6 cellular contexts compared by ENCODE assay signal in the genomic region with DNA sequence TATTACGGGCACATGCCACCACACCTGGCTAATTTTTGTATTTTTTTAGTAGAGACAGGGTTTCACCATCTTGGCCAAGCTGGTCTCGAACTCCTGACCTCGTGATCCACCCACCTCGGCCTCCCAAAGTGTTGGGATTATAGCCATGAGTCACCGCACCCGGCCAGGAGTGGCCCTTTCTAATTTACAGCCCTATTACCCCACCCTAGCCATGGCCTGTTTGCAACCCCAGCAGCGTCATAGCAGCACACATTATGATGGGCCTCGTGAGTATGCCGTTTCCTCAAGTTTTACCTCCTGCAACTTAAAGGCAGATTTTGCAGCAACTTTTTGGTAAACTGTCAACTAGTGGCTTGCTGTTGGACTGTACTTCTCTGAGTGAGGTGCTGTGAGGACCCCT. TPM values are rescaled to one million over a fixed set of nuclear protein-coding genes. Genes with fewer than 3 reads are reported as not detected.
DNase-seq lines count a peak whose midpoint lies in the region; ATAC-seq, FAIRE-seq and TF ChIP-seq lines count a peak whose summit lies in the region.
"Not testable (repeated sequence)": the region's sequence is repeated elsewhere in the genome, so short reads cannot be mapped to it uniquely, and the experiment has no call there.

No MANE protein-coding gene starts in this region.

- H3K4me3 ChIP-seq in HCT116 (replicated peaks in 1 of 2; ENCODE audit: low read depth in 1 of 2, low read length in 2 of 2); K562; fibroblast of villous mesenchyme (ENCODE audit: low read depth, low read length); sigmoid colon: not testable (repeated sequence)

- not testable (repeated sequence) for FAIRE-seq in K562 (lab: Jason Lieb, UNC)

- CTCF ChIA-PET in HCT116 (lab: Charles Lee); K562 (lab: Yijun Ruan, JAX; ENCODE audit: low intra/inter-chr PET ratio): not testable (repeated sequence)

- 0 out of 2 replicates have a peak, but pooled peaks have one; percentile 43 for ATAC-seq in HCT116
- ATAC-seq in K562 = peak; percentile 52

- not testable (repeated sequence) for H3K27me3 ChIP-seq in HCT116 (ENCODE audit: insufficient read depth, low read length); K562 (ENCODE audit: control insufficient read depth in 2 of 2, insufficient read depth in 2 of 2, low read length in 2 of 2); sigmoid colon

- H3K4me2 ChIP-seq in HCT116 (ENCODE audit: low read length); K562 (ENCODE audit: insufficient read depth, low read length): not testable (repeated sequence)

- not testable (repeated sequence) for H3K36me3 ChIP-seq in HCT116 (ENCODE audit: control insufficient read depth in 1 of 2, insufficient read depth in 2 of 2, low read length in 2 of 2); K562 (ENCODE audit: control insufficient read depth, insufficient read depth, low read length); sigmoid colon

- not testable (repeated sequence) for TF ChIP-seq EP300 in K562 (IDR thresholded peaks at IDR 0.05; ENCODE audit: low read length); sigmoid colon (IDR thresholded peaks at IDR 0.05)

- RAD21 ChIA-PET in HCT116 (lab: Charles Lee; ENCODE audit: low non-redundant PET in 1 of 2, low total read pairs in 2 of 2, uncharacterized antibody in 2 of 2, unreplicated experiment in 2 of 2) = not testable (repeated sequence)

- H2AFZ ChIP-seq in HCT116 (ENCODE audit: low read depth, low read length, poor library complexity, severe bottlenecking); K562 (ENCODE audit: low read depth, low read length): not testable (repeated sequence)

- not testable (repeated sequence) for H3K27ac ChIP-seq in HCT116 (ENCODE audit: low read depth, low read length); K562 (ENCODE audit: extremely low read depth, low read depth, low read length); sigmoid colon

- not testable (repeated sequence) for H3K79me2 ChIP-seq in HCT116 (ENCODE audit: insufficient read depth, low read length); K562 (ENCODE audit: control insufficient read depth, insufficient read depth, low read length)

- TF ChIP-seq RAD21 in HCT116 (IDR thresholded peaks at IDR 0.05; ENCODE audit: low read depth); K562 (CRISPR knock-in tag; conservative IDR thresholded peaks at IDR 0.05 in 1 of 2, IDR thresholded peaks at IDR 0.05 in 1 of 2): not testable (repeated sequence)

- TF ChIP-seq POLR2A in HCT116 (IDR thresholded peaks at IDR 0.05; ENCODE audit: borderline replicate concordance, extremely low read depth, insufficient read depth, insufficient read length); K562 (conservative IDR thresholded peaks at IDR 0.05); sigmoid colon (IDR thresholded peaks at IDR 0.05): not testable (repeated sequence)

- TF ChIP-seq CTCF in HCT116 (IDR thresholded peaks at IDR 0.05 in 2 of 3, conservative IDR thresholded peaks at IDR 0.05 in 1 of 3; ENCODE audit: borderline replicate concordance in 1 of 3, insufficient read depth in 1 of 3, low read depth in 2 of 3, low read length in 2 of 3); K562 (IDR thresholded peaks at IDR 0.05 in 2 of 3, conservative IDR thresholded peaks at IDR 0.05 in 1 of 3; ENCODE audit: insufficient read depth in 2 of 3, low read depth in 1 of 3, low read length in 3 of 3); fibroblast of villous mesenchyme (IDR thresholded peaks at IDR 0.05; ENCODE audit: insufficient read depth, low read depth, low read length); sigmoid colon (IDR thresholded peaks at IDR 0.05): not testable (repeated sequence)

- not testable (repeated sequence) for H3K9me2 ChIP-seq in HCT116 (ENCODE audit: insufficient read depth)

- POLR2A ChIA-PET in HCT116 (lab: Charles Lee); K562 (lab: Yijun Ruan, JAX): not testable (repeated sequence)

- H4K20me1 ChIP-seq in HCT116 (ENCODE audit: insufficient read depth); K562 (replicated peaks; ENCODE audit: control insufficient read depth, insufficient read depth, low read length): not testable (repeated sequence)

- not testable (repeated sequence) for H3K9me3 ChIP-seq in HCT116 (ENCODE audit: control insufficient read depth in 1 of 2, insufficient read depth in 1 of 2, low read depth in 1 of 2, low read length in 2 of 2); K562 (replicated peaks; ENCODE audit: control insufficient read depth, insufficient read depth, low read depth, low read length); sigmoid colon

- H3K9ac ChIP-seq in HCT116 (ENCODE audit: low read length); K562 (ENCODE audit: insufficient read depth in 1 of 2, low read depth in 2 of 2, low read length in 2 of 2): not testable (repeated sequence)

- in situ Hi-C loops in K562 (cut with MboI) = not testable (repeated sequence)

- BruUV-seq in HCT116 (replicated peaks; lab: Mats Ljungman, UMichigan); K562 (replicated peaks; lab: Mats Ljungman, UMichigan): not testable (repeated sequence)

- not testable (repeated sequence) for H3K9me1 ChIP-seq in K562 (ENCODE audit: control insufficient read depth, insufficient read depth, low read length)

- H3K4me1 ChIP-seq in HCT116 (ENCODE audit: control insufficient read depth in 1 of 2, insufficient read depth in 2 of 2, low read length in 2 of 2); K562 (replicated peaks in 1 of 2; ENCODE audit: control insufficient read depth in 2 of 2, insufficient read depth in 2 of 2, low read length in 2 of 2); sigmoid colon: not testable (repeated sequence)

- intact Hi-C loops in HCT116 (cut with micrococcal nuclease); K562 (cut with micrococcal nuclease); sigmoid colon (cut with DNase I): not testable (repeated sequence)

- DNase-seq in HCT116 (ENCODE audit: low read depth, low spot score); K562 (ENCODE audit: extremely low read depth in 1 of 4, low spot score in 3 of 4): not testable (repeated sequence)
- peak; percentile 45 for DNase-seq in MV-4-11 (lab: John Stamatoyannopoulos, UW)
- peak; percentile 4 for DNase-seq in NOMO-1 treated with dmso at 0.1 percent for 144 hours (lab: John Stamatoyannopoulos, UW; ENCODE audit: unreplicated experiment)
- DNase-seq in fibroblast of villous mesenchyme (ENCODE audit: low read depth) = peak; percentile 28
- peak; percentile 21 for DNase-seq in sigmoid colon

- WGBS in K562 (ENCODE audit: insufficient coverage, low coverage, missing lambda C conversion rate) = 59% methylated on average over 6 of the region's 9 CpGs
- WGBS in sigmoid colon, 2 donors = 40 to 79% methylated on average over 9 of the region's 9 CpGs

TF ChIP-seq in K562, 482 proteins besides CTCF, POLR2A, EP300 and RAD21:
- TF ChIP-seq, protein P1, sequence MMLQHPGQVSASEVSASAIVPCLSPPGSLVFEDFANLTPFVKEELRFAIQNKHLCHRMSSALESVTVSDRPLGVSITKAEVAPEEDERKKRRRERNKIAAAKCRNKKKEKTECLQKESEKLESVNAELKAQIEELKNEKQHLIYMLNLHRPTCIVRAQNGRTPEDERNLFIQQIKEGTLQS (IDR thresholded peaks at IDR 0.05) = peak; percentile 26; the same call in 1 of the 2 replicates
- TF ChIP-seq, protein P1 (CRISPR knock-in tag; conservative IDR thresholded peaks at IDR 0.05) = not testable (repeated sequence)
- 0 out of 2 replicates have a peak, but pooled peaks have one; percentile 24 for TF ChIP-seq EGR1 (conservative IDR thresholded peaks at IDR 0.05)

RNA-seq across cellular contexts. Expression of a gene that starts 54.5 kb away (rescaled TPM):
- total RNA-seq in HCT116 (2021; ENCODE audit: unreplicated experiment) (160 TPM), K562 (2014; rRNA removed) (116 and 163 TPM in 2 replicates), K562 (2014; rRNA removed; fragmentation: Illumina TruSeq; extraction: Trizol) (35.0 and 61.9 TPM in 2 replicates), K562 (2015; rRNA removed; fragmentation: Illumina TruSeq; extraction: Trizol) (66.9 and 75.2 TPM in 2 replicates), K562 (2021) (107 and 123 TPM in 2 replicates), fibroblast of villous mesenchyme (210 and 245 TPM in 2 replicates), sigmoid colon (100 to 1,000 TPM; 125 to 266 (median 178) TPM)
- 157 and 164 TPM in 2 replicates for polyA plus RNA-seq in HCT116 (2012)
- total RNA-seq in K562 (2011; cell fraction: chromatin; rRNA removed; ENCODE audit: low replicate concordance) = 304 and 771 TPM in 2 replicates
- total RNA-seq in K562 (2011; cell fraction: nucleolus; rRNA removed) = 391 and 430 TPM in 2 replicates
- total RNA-seq in K562 (2011; cell fraction: nucleoplasm; rRNA removed) = 299 and 300 TPM in 2 replicates
- polyA plus RNA-seq in K562 (2011; rRNA removed) (169 and 218 TPM in 2 replicates), K562 (2014; fragmentation: Illumina TruSeq; extraction: Trizol) (151 and 157 TPM in 2 replicates), K562 (2014; fragmentation: Nextera tagmentation; extraction: Ambion mirVana) (10 to 100 TPM in 1 of 2 experiments, 1 to 10 TPM in 1; 5.4 to 10.3 TPM), K562 (2014; rRNA removed) (177 and 178 TPM in 2 replicates), sigmoid colon (100 to 1,000 TPM in 1 of 3 donors, 10 to 100 TPM in 2; 77.7 to 135 (median 79.3) TPM)
- polyA plus RNA-seq in K562 (2011; cell fraction: cytosol; rRNA removed) = 168 and 300 TPM in 2 replicates
- 929 and 1,221 TPM in 2 replicates for polyA plus RNA-seq in K562 (2011; cell fraction: nucleus; rRNA removed)
- polyA plus RNA-seq in K562 (2012) = 120 and 121 TPM in 2 replicates
- polyA minus RNA-seq in K562 (2011; rRNA and poly(A)+ RNA removed) = 83.1 and 97.9 TPM in 2 replicates
- polyA minus RNA-seq in K562 (2011; cell fraction: cytosol; rRNA and poly(A)+ RNA removed) = 60.5 and 75.9 TPM in 2 replicates
- polyA minus RNA-seq in K562 (2011; cell fraction: nucleus; rRNA and poly(A)+ RNA removed) = 113 and 164 TPM in 2 replicates
